Comparison of ENCODE assay signal across 15 cellular contexts in genomic region chr2:44130441-44130840, GRCh38. TPM values are rescaled to one million over a fixed set of nuclear protein-coding genes. Genes with fewer than 3 reads are reported as not detected.
DNase-seq lines count a peak whose midpoint lies in the region; ATAC-seq and TF ChIP-seq lines count a peak whose summit lies in the region.
"Had no signal": no experiment of that assay in that cellular context is flagged by ENCODE, and none has a peak within 500 bp of the region (broad histone marks: within the 10 kb centered on the region; RNA-seq: fewer than 3 reads in every experiment).

No MANE protein-coding gene starts in this region.

- no peak overlapping the region for H4K91ac ChIP-seq in neuronal stem cell (ENCODE audit: low read depth, low read length, poor library complexity)

- H3K4me2 ChIP-seq in neuronal stem cell (ENCODE audit: insufficient read depth, low read length, poor library complexity, severe bottlenecking) = no peak overlapping the region

- ATAC-seq in right cardiac atrium (peak; percentile 46 to 71), upper lobe of left lung (ENCODE audit: low FRiP score in 2 of 2) (no peak)
- ATAC-seq: CD8-positive, alpha-beta T cell had no signal

- H3K27ac Mint-ChIP-seq in activated T-cell treated with anti-CD3 and anti-CD28 coated beads, Interleukin-2, amount 50 U/mL, for 24 hours = no peak overlapping the region
- H3K27ac Mint-ChIP-seq: activated naive CD8-positive, alpha-beta T cell treated with anti-CD3 and anti-CD28 coated beads for 36 hours; CD8-positive, alpha-beta T cell; nephron progenitor cell had no signal

- no peaks in the 10 kb centered on the region for H3K36me3 ChIP-seq in HUES64 (ENCODE audit: insufficient read depth, low read length)
- no peaks in the 10 kb centered on the region for H3K36me3 ChIP-seq in adipocyte (ENCODE audit: control insufficient read depth, insufficient read depth, low read length, severe bottlenecking)
- H3K36me3 ChIP-seq in upper lobe of left lung = no peaks in the 10 kb centered on the region
- no peaks in the 10 kb centered on the region for H3K36me3 ChIP-seq in neuronal stem cell (replicated peaks in 1 of 2; ENCODE audit: control insufficient read depth in 2 of 2, insufficient read depth in 2 of 2, low read length in 2 of 2)

- H3K14ac ChIP-seq in neuronal stem cell (ENCODE audit: low read length) = no peak overlapping the region

- peaks cover 2% of the 10 kb centered on the region for H3K9me3 Mint-ChIP-seq in activated T-cell treated with anti-CD3 and anti-CD28 coated beads, Interleukin-2, amount 50 U/mL, for 24 hours

- no peak for TF ChIP-seq CTCF in AG10803 (conservative IDR thresholded peaks at IDR 0.05; ENCODE audit: low read length)
- no peak for TF ChIP-seq CTCF in upper lobe of left lung (IDR thresholded peaks at IDR 0.05)

- H2AK5ac ChIP-seq in neuronal stem cell (ENCODE audit: low read depth, low read length) = no peak overlapping the region

- no peak overlapping the region for H3K23ac ChIP-seq in neuronal stem cell (ENCODE audit: low read depth, low read length, poor library complexity)

- H2BK12ac ChIP-seq in neuronal stem cell (ENCODE audit: low read length) = no peak overlapping the region

- H3K9ac ChIP-seq in HUES64 (ENCODE audit: low read depth, low read length) = peak overlapping the region; percentile 9; the same call in 1 of the 2 replicates
- H3K9ac ChIP-seq in adipocyte (ENCODE audit: low read length) = no peak overlapping the region
- no peak overlapping the region for H3K9ac ChIP-seq in neuronal stem cell (ENCODE audit: low read depth, low read length, poor library complexity)

- H3K27ac ChIP-seq in HUES64 (ENCODE audit: low read depth, low read length) (peak overlapping the region; percentile 86), right cardiac atrium (ENCODE audit: low read length) (no peak overlapping the region), upper lobe of left lung (no peak overlapping the region), neuronal stem cell (replicated peaks; ENCODE audit: low read length) (no peak overlapping the region)
- H3K27ac ChIP-seq: HL-60 had no signal

- H3K27me3 Mint-ChIP-seq in activated T-cell treated with anti-CD3 and anti-CD28 coated beads, Interleukin-2, amount 50 U/mL, for 24 hours = no peaks in the 10 kb centered on the region
- H3K27me3 Mint-ChIP-seq: activated naive CD8-positive, alpha-beta T cell treated with anti-CD3 and anti-CD28 coated beads for 36 hours had no signal

- no peaks in the 10 kb centered on the region for H3K36me3 Mint-ChIP-seq in activated T-cell treated with anti-CD3 and anti-CD28 coated beads, Interleukin-2, amount 50 U/mL, for 24 hours (ENCODE audit: low read depth)
- H3K36me3 Mint-ChIP-seq: activated naive CD8-positive, alpha-beta T cell treated with anti-CD3 and anti-CD28 coated beads for 36 hours; CD8-positive, alpha-beta T cell had no signal

- intact Hi-C loops in right cardiac atrium (cut with DNase I) = no loop called here

- H3K4me3 ChIP-seq in AG10803 (ENCODE audit: low read length) (no peak overlapping the region), HUES64 (ENCODE audit: low read length) (no peak overlapping the region), adipocyte (ENCODE audit: low read length) (no peak overlapping the region), right cardiac atrium (ENCODE audit: low read length) (no peak overlapping the region), upper lobe of left lung (no peak overlapping the region), neuronal stem cell (ENCODE audit: low read length in 2 of 2) (no peak overlapping the region)

- no peak overlapping the region for H2BK15ac ChIP-seq in neuronal stem cell (ENCODE audit: low read length)

- H2BK5ac ChIP-seq in neuronal stem cell (ENCODE audit: low read length) = no peak overlapping the region

- H3K9me3 ChIP-seq in HUES64 (ENCODE audit: insufficient read depth, low read depth, low read length) (no peaks in the 10 kb centered on the region; the same call in 1 of the 2 replicates), adipocyte (ENCODE audit: control insufficient read depth, low read length) (no peaks in the 10 kb centered on the region), right cardiac atrium (ENCODE audit: control insufficient read depth, low read length) (no peaks in the 10 kb centered on the region), upper lobe of left lung (no peaks in the 10 kb centered on the region), neuronal stem cell (replicated peaks in 1 of 2; ENCODE audit: control insufficient read depth in 2 of 2, insufficient read depth in 1 of 2, low read depth in 1 of 2, low read length in 2 of 2) (no peaks in the 10 kb centered on the region)

- 93% methylated on average over 2 of the region's 4 CpGs for WGBS in HUES64
- 67% methylated on average over 4 of the region's 4 CpGs for WGBS in right cardiac atrium
- 82 to 90% methylated on average over 4 of the region's 4 CpGs for WGBS in upper lobe of left lung, 2 donors
- no CpG with 5 or more reads among the region's 4 CpGs for WGBS in neuronal stem cell (ENCODE audit: extremely low coverage in 2 of 2, insufficient read length in 2 of 2, insufficient replicate concordance in 1 of 2), 2 donors

- no peak for TF ChIP-seq EP300 in upper lobe of left lung (IDR thresholded peaks at IDR 0.05)

- H4K8ac ChIP-seq in neuronal stem cell (ENCODE audit: low read depth, low read length) = no peak overlapping the region

- TF ChIP-seq POLR2A in upper lobe of left lung (IDR thresholded peaks at IDR 0.05) = no peak

- no peaks in the 10 kb centered on the region for H3K27me3 ChIP-seq in HUES64 (ENCODE audit: insufficient read depth, low read length)
- no peaks in the 10 kb centered on the region for H3K27me3 ChIP-seq in adipocyte (replicated peaks; ENCODE audit: control insufficient read depth, insufficient read depth, low read length)
- no peaks in the 10 kb centered on the region for H3K27me3 ChIP-seq in right cardiac atrium (ENCODE audit: control insufficient read depth, insufficient read depth)
- no peaks in the 10 kb centered on the region for H3K27me3 ChIP-seq in upper lobe of left lung
- no peaks in the 10 kb centered on the region for H3K27me3 ChIP-seq in neuronal stem cell (ENCODE audit: control insufficient read depth in 3 of 3, insufficient read depth in 3 of 3, low read depth in 1 of 3, low read length in 3 of 3)

- no peaks in the 10 kb centered on the region for H3K79me1 ChIP-seq in neuronal stem cell (ENCODE audit: low read depth, low read length)

- peaks cover 12% of the 10 kb centered on the region for H3K4me1 Mint-ChIP-seq in activated T-cell treated with anti-CD3 and anti-CD28 coated beads, Interleukin-2, amount 50 U/mL, for 24 hours (ENCODE audit: low read depth)
- H3K4me1 Mint-ChIP-seq: nephron progenitor cell had no signal

- H2AFZ ChIP-seq in neuronal stem cell (ENCODE audit: low read length) = no peak overlapping the region

- no peak overlapping the region for H3K4me3 Mint-ChIP-seq in activated T-cell treated with anti-CD3 and anti-CD28 coated beads, Interleukin-2, amount 50 U/mL, for 24 hours
- H3K4me3 Mint-ChIP-seq: activated naive CD8-positive, alpha-beta T cell treated with anti-CD3 and anti-CD28 coated beads for 36 hours; CD8-positive, alpha-beta T cell; nephron progenitor cell had no signal

- H3K18ac ChIP-seq in neuronal stem cell (ENCODE audit: low read length) = no peak overlapping the region

- peaks cover 26% of the 10 kb centered on the region for H3K4me1 ChIP-seq in HUES64 (ENCODE audit: insufficient read depth, low read length)
- H3K4me1 ChIP-seq in adipocyte (ENCODE audit: control insufficient read depth, insufficient read depth, low read length) = peaks cover 32% of the 10 kb centered on the region
- no peaks in the 10 kb centered on the region for H3K4me1 ChIP-seq in right cardiac atrium (ENCODE audit: control insufficient read depth, insufficient read depth, low read length)
- H3K4me1 ChIP-seq in upper lobe of left lung = no peaks in the 10 kb centered on the region
- no peaks in the 10 kb centered on the region for H3K4me1 ChIP-seq in neuronal stem cell (ENCODE audit: control insufficient read depth in 2 of 2, insufficient read depth in 1 of 2, low read depth in 1 of 2, low read length in 2 of 2)

- H2BK120ac ChIP-seq in neuronal stem cell (ENCODE audit: low read depth, low read length) = no peak overlapping the region

- DNase-seq in AG10803 (ENCODE audit: low read depth) (peak; percentile 42), adipocyte (ENCODE audit: low read depth) (peak; percentile 68), right cardiac atrium (no peak), upper lobe of left lung (no peak), neuronal stem cell (ENCODE audit: low spot score) (no peak), UCSD-AML1 (lab: John Stamatoyannopoulos, UW; ENCODE audit: unreplicated experiment) (no peak)
- no peak for DNase-seq in activated T-cell treated with anti-CD3 and anti-CD28 coated beads, Interleukin-2, amount 50 U/mL, for 24 hours
- DNase-seq: activated CD4-positive, alpha-beta T cell treated with anti-CD3 and anti-CD28 coated beads, Interleukin-2, amount 50 U/mL, for 4 hours; activated naive CD8-positive, alpha-beta T cell treated with anti-CD3 and anti-CD28 coated beads for 36 hours; CD8-positive, alpha-beta T cell; islet precursor cell; nephron progenitor cell; stimulated activated naive CD4-positive, alpha-beta T cell had no signal

- H3K4ac ChIP-seq in neuronal stem cell (ENCODE audit: low read length) = no peak overlapping the region

RNA-seq across cellular contexts. Expression of gene PPM1B, which starts 38.2 kb away (rescaled TPM):
- polyA plus RNA-seq in HUES64 (2013, experiment 1 of 2) = 68.0 TPM
- polyA plus RNA-seq in HUES64 (2013, experiment 2 of 2) = 63.3 TPM
- total RNA-seq in right cardiac atrium (10 to 100 TPM; 42.3 to 57.7 (median 44.8) TPM), upper lobe of left lung (10 to 100 TPM; 35.5 to 71.2 (median 45.6) TPM)
- polyA plus RNA-seq in right cardiac atrium = 26.7 TPM
- 40.2 TPM for polyA plus RNA-seq in neuronal stem cell (2013, experiment 1 of 2)
- 44.6 TPM for polyA plus RNA-seq in neuronal stem cell (2013, experiment 2 of 2)

Comparison
In these comparisons a context has a peak if more than half of its experiments do, and no peak if none do; other contexts are left out.
1. DNase-seq: peak in AG10803 (single experiment) and adipocyte (single experiment); none in right cardiac atrium (0 of 3), upper lobe of left lung (0 of 2), neuronal stem cell (single experiment), UCSD-AML1 (single experiment) and activated T-cell treated with anti-CD3 and anti-CD28 coated beads, Interleukin-2, amount 50 U/mL, for 24 hours (single experiment).
2. ATAC-seq: peak in right cardiac atrium (2 of 2); none in upper lobe of left lung (0 of 2).